ENCODE assay signal across 9 cellular contexts in genomic region chr6:136548582-136549330, GRCh38. TPM values are rescaled to one million over a fixed set of nuclear protein-coding genes. Genes with fewer than 3 reads are reported as not detected.
DNase-seq lines count a peak whose midpoint lies in the region; ATAC-seq, FAIRE-seq and TF ChIP-seq lines count a peak whose summit lies in the region.
"Had no signal": no experiment of that assay in that cellular context is flagged by ENCODE, and none has a peak within 500 bp of the region (broad histone marks: within the 10 kb centered on the region; RNA-seq: fewer than 3 reads in every experiment).

No MANE protein-coding gene starts in this region.

- TF ChIP-seq POLR2A in K562 (conservative IDR thresholded peaks at IDR 0.05), result no peak

- H3K27me3 ChIP-seq in K562 (ENCODE audit: control insufficient read depth in 2 of 2, insufficient read depth in 2 of 2, low read length in 2 of 2) (peaks cover 7 to 8% of the 10 kb centered on the region in 2 experiments; a peak in 3 of 5 replicates), left lung (peaks cover 8 to 35% of the 10 kb centered on the region in 2 donors)

- H3K4me3 ChIP-seq in K562 (peak overlapping the region; percentile 64), left lung (peak overlapping the region; percentile 58 to 68)

- 31% methylated on average over 14 of the region's 14 CpGs for WGBS in K562 (ENCODE audit: insufficient coverage, low coverage, missing lambda C conversion rate)

- intact Hi-C loops in activated CD4-positive, alpha-beta T cell treated with anti-CD3 and anti-CD28 coated beads for 36 hours (cut with DNase I, micrococcal nuclease), result no loop called here
- intact Hi-C loops in K562 (cut with micrococcal nuclease), result loop anchor here (5.0 kb wide), 1 partner anchor 121 kb away; no protein-coding TSS in a partner anchor
- intact Hi-C loops in left lung (cut with DNase I), result no loop called here

- no peak for TF ChIP-seq EP300 in K562 (IDR thresholded peaks at IDR 0.05; ENCODE audit: low read length)

- H3K4me2 ChIP-seq in K562 (ENCODE audit: insufficient read depth, low read length), result peak overlapping the region; percentile 60; the same call in 1 of the 2 replicates

- CTCF ChIA-PET in activated CD4-positive, alpha-beta T cell treated with anti-CD3 and anti-CD28 coated beads for 36 hours (lab: Charles Lee), result interaction anchor here (0.5 to 1.3 kb wide), 3 partner anchors 23 to 245 kb away, joined by 3 to 5 read pairs (median 3); no protein-coding TSS in a partner anchor
- CTCF ChIA-PET in K562 (lab: Yijun Ruan, JAX; ENCODE audit: low intra/inter-chr PET ratio), result no interaction called here

- in situ Hi-C loops in K562 (cut with MboI), result loop anchor here (25.0 kb wide), 1 partner anchor 211 kb away; no protein-coding TSS in a partner anchor

- peak overlapping the region; percentile 54 for H3K4me3 Mint-ChIP-seq in activated CD4-positive, alpha-beta T cell treated with anti-CD3 and anti-CD28 coated beads for 36 hours
- peak overlapping the region; percentile 53 to 62 for H3K4me3 Mint-ChIP-seq in stimulated activated naive CD8-positive, alpha-beta T cell treated with anti-CD3 and anti-CD28 coated beads, Interleukin-15, amount 100 ng/mL, for 72 hours

- H3K4me1 Mint-ChIP-seq in activated CD4-positive, alpha-beta T cell treated with anti-CD3 and anti-CD28 coated beads for 36 hours, result peaks cover 4% of the 10 kb centered on the region
- H3K4me1 Mint-ChIP-seq in stimulated activated naive CD8-positive, alpha-beta T cell treated with anti-CD3 and anti-CD28 coated beads, Interleukin-15, amount 100 ng/mL, for 72 hours, result peaks cover 6% of the 10 kb centered on the region

- no peak overlapping the region for H3K9ac ChIP-seq in K562 (ENCODE audit: insufficient read depth in 1 of 2, low read depth in 2 of 2, low read length in 2 of 2)

- no peaks in the 10 kb centered on the region for H3K36me3 Mint-ChIP-seq in activated CD4-positive, alpha-beta T cell treated with anti-CD3 and anti-CD28 coated beads for 36 hours (ENCODE audit: low read depth)

- peaks cover 47% of the 10 kb centered on the region for H3K27me3 Mint-ChIP-seq in activated CD4-positive, alpha-beta T cell treated with anti-CD3 and anti-CD28 coated beads for 36 hours
- H3K27me3 Mint-ChIP-seq in stimulated activated naive CD8-positive, alpha-beta T cell treated with anti-CD3 and anti-CD28 coated beads, Interleukin-15, amount 100 ng/mL, for 72 hours, result peaks cover 85% of the 10 kb centered on the region

- 0 out of 4 replicates have a peak, but pooled peaks of 1 of the 2 experiments have one; percentile 18 for TF ChIP-seq RAD21 in K562 (CRISPR knock-in tag; conservative IDR thresholded peaks at IDR 0.05 in 1 of 2, IDR thresholded peaks at IDR 0.05 in 1 of 2)

- H3K36me3 ChIP-seq in K562 (ENCODE audit: control insufficient read depth, insufficient read depth, low read length) (no peaks in the 10 kb centered on the region), left lung (no peaks in the 10 kb centered on the region)
- H3K36me3 ChIP-seq: uterus had no signal

- H3K27ac ChIP-seq in K562 (ENCODE audit: extremely low read depth, low read depth, low read length) (no peak overlapping the region), left lung (no peak overlapping the region)
- H3K27ac ChIP-seq: uterus had no signal

- no peaks in the 10 kb centered on the region for H3K9me3 Mint-ChIP-seq in activated CD4-positive, alpha-beta T cell treated with anti-CD3 and anti-CD28 coated beads for 36 hours (ENCODE audit: low read depth)
- no peaks in the 10 kb centered on the region for H3K9me3 Mint-ChIP-seq in stimulated activated naive CD8-positive, alpha-beta T cell treated with anti-CD3 and anti-CD28 coated beads, Interleukin-15, amount 100 ng/mL, for 72 hours

- no peak overlapping the region for H3K27ac Mint-ChIP-seq in activated CD4-positive, alpha-beta T cell treated with anti-CD3 and anti-CD28 coated beads for 36 hours
- H3K27ac Mint-ChIP-seq in stimulated activated naive CD8-positive, alpha-beta T cell treated with anti-CD3 and anti-CD28 coated beads, Interleukin-15, amount 100 ng/mL, for 72 hours, result no peak overlapping the region

- POLR2A ChIA-PET in activated CD4-positive, alpha-beta T cell treated with anti-CD3 and anti-CD28 coated beads for 36 hours (lab: Charles Lee), result no interaction called here
- POLR2A ChIA-PET in K562 (lab: Yijun Ruan, JAX), result interaction anchor here (0.8 to 1.2 kb wide), 2 partner anchors 9 to 12 kb away, joined by 3 to 5 read pairs; no protein-coding TSS in a partner anchor

- H3K9me1 ChIP-seq in K562 (ENCODE audit: control insufficient read depth, insufficient read depth, low read length), result peaks cover 4% of the 10 kb centered on the region

- BruUV-seq in K562 (replicated peaks; lab: Mats Ljungman, UMichigan), result no TSS peak

- H4K20me1 ChIP-seq in K562 (replicated peaks; ENCODE audit: control insufficient read depth, insufficient read depth, low read length), result 0 out of 2 replicates have a peak, but pooled peaks cover 5% of the 10 kb centered on the region

- no peak for ATAC-seq in activated CD4-positive, alpha-beta T cell treated with anti-CD3 and anti-CD28 coated beads for 36 hours
- ATAC-seq in K562, result no peak
- ATAC-seq in left lung, result no peak
- ATAC-seq in stimulated activated naive CD8-positive, alpha-beta T cell treated with anti-CD3 and anti-CD28 coated beads, Interleukin-15, amount 100 ng/mL, for 72 hours, result no peak
- no peak for ATAC-seq in GM18511 (IDR thresholded peaks at IDR 0.05; ENCODE audit: unreplicated experiment)

- H3K79me2 ChIP-seq in K562 (ENCODE audit: control insufficient read depth, insufficient read depth, low read length), result no peaks in the 10 kb centered on the region

- peak overlapping the region; percentile 93; the same call in 1 of the 2 replicates for H2AFZ ChIP-seq in K562 (ENCODE audit: low read depth, low read length)

- TF ChIP-seq CTCF in K562 (IDR thresholded peaks at IDR 0.05 in 2 of 3, conservative IDR thresholded peaks at IDR 0.05 in 1 of 3; ENCODE audit: insufficient read depth in 2 of 3, low read depth in 1 of 3, low read length in 3 of 3), result no peak
- no peak for TF ChIP-seq CTCF in left lung (IDR thresholded peaks at IDR 0.05)

- FAIRE-seq in K562 (lab: Jason Lieb, UNC), result peak; percentile 32

- no peak for DNase-seq in activated CD4-positive, alpha-beta T cell treated with anti-CD3 and anti-CD28 coated beads for 36 hours
- no peak for DNase-seq in activated CD4-positive, alpha-beta T cell treated with anti-CD3 and anti-CD28 coated beads for 1 hour
- no peak for DNase-seq in K562 (ENCODE audit: extremely low read depth in 1 of 4, low spot score in 3 of 4)
- no peak for DNase-seq in left lung
- no peak for DNase-seq in stimulated activated naive CD8-positive, alpha-beta T cell treated with anti-CD3 and anti-CD28 coated beads, Interleukin-15, amount 100 ng/mL, for 72 hours
- DNase-seq in stimulated activated naive CD4-positive, alpha-beta T cell (lab: John Stamatoyannopoulos, UW), result no peak
- no peak for DNase-seq in NOMO-1 treated with dmso at 0.1 percent for 144 hours (lab: John Stamatoyannopoulos, UW; ENCODE audit: unreplicated experiment)

- peaks cover 13 to 17% of the 10 kb centered on the region in 2 experiments for H3K4me1 ChIP-seq in K562 (replicated peaks in 1 of 2; ENCODE audit: control insufficient read depth in 2 of 2, insufficient read depth in 2 of 2, low read length in 2 of 2)
- H3K4me1 ChIP-seq in left lung, result peaks cover 4 to 19% of the 10 kb centered on the region in 2 donors

- H3K9me3 ChIP-seq in K562 (replicated peaks; ENCODE audit: control insufficient read depth, insufficient read depth, low read depth, low read length) (no peaks in the 10 kb centered on the region), left lung (no peaks in the 10 kb centered on the region)
- H3K9me3 ChIP-seq: uterus had no signal

TF ChIP-seq in K562, 482 proteins besides CTCF, POLR2A, EP300 and RAD21:
- TF ChIP-seq CBX8 (IDR thresholded peaks at IDR 0.05; ENCODE audit: borderline replicate concordance, extremely low read depth, low read depth, low read length, poor library complexity, severe bottlenecking) (peak; percentile 71), EGR1 (conservative IDR thresholded peaks at IDR 0.05) (no peak)

RNA-seq across cellular contexts. Expression of gene MAP7, which starts 1.5 kb away (rescaled TPM):
- total RNA-seq in activated CD4-positive, alpha-beta T cell treated with anti-CD3 and anti-CD28 coated beads for 36 hours, result 1 to 10 TPM; 2.1 to 3.1 TPM
- total RNA-seq in K562 (2011; cell fraction: chromatin; rRNA removed; ENCODE audit: low replicate concordance), result 0.67 and 1.5 TPM in 2 replicates
- total RNA-seq in K562 (2011; cell fraction: nucleolus; rRNA removed), result 0.50 and 0.53 TPM in 2 replicates
- 0.88 and 0.99 TPM in 2 replicates for total RNA-seq in K562 (2011; cell fraction: nucleoplasm; rRNA removed)
- total RNA-seq in K562 (2014; rRNA removed), result 6.6 and 7.5 TPM in 2 replicates
- 3.9 and 4.2 TPM in 2 replicates for total RNA-seq in K562 (2014; rRNA removed; fragmentation: Illumina TruSeq; extraction: Trizol)
- total RNA-seq in K562 (2015; rRNA removed; fragmentation: Illumina TruSeq; extraction: Trizol), result 7.6 and 7.7 TPM in 2 replicates
- total RNA-seq in K562 (2021), result 6.1 and 7.4 TPM in 2 replicates
- polyA plus RNA-seq in K562 (2011; rRNA removed), result 1.0 and 1.3 TPM in 2 replicates
- polyA plus RNA-seq in K562 (2011; cell fraction: cytosol; rRNA removed), result 0.59 and 0.78 TPM in 2 replicates
- 0.93 and 1.6 TPM in 2 replicates for polyA plus RNA-seq in K562 (2011; cell fraction: nucleus; rRNA removed)
- 9.3 and 9.7 TPM in 2 replicates for polyA plus RNA-seq in K562 (2012)
- 6.7 and 6.9 TPM in 2 replicates for polyA plus RNA-seq in K562 (2014; fragmentation: Illumina TruSeq; extraction: Trizol)
- 1 to 10 TPM in 1 of 2 experiments, under 1 TPM in 1; 0.76 to 1.1 TPM for polyA plus RNA-seq in K562 (2014; fragmentation: Nextera tagmentation; extraction: Ambion mirVana)
- 3.9 and 4.4 TPM in 2 replicates for polyA plus RNA-seq in K562 (2014; rRNA removed)
- polyA minus RNA-seq in K562 (2011; rRNA and poly(A)+ RNA removed), result 0.78 and 1.2 TPM in 2 replicates
- polyA minus RNA-seq in K562 (2011; cell fraction: cytosol; rRNA and poly(A)+ RNA removed), result 1.5 and 1.6 TPM in 2 replicates
- polyA minus RNA-seq in K562 (2011; cell fraction: nucleus; rRNA and poly(A)+ RNA removed), result 0.67 TPM in 2 replicates
- total RNA-seq in left lung, result 10 to 100 TPM; 16.8 to 22.0 TPM
